ENCODE assay signal across 28 cellular contexts in the genomic region with DNA sequence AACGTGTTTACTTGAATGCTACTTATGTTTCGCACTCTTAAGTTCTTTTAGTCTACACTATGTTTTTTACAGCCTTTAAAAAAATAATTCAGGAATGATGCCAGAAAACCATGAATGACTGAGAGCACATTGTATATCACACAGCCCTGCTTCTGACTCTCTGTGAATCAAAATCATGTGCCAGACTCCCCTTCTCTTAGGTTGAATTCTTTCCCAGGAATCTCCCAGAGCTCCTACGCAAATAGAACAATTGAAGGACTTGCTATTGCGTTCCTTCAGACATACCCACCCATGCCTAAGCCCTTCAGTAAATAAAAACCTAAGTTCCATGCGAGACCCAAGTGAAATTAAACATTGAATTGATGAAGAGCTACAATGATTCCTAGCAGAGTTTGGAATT.
"Had no signal": no experiment of that assay in that cellular context is flagged by ENCODE, and none has a peak within 500 bp of the region (broad histone marks: within the 10 kb centered on the region; RNA-seq: fewer than 3 reads in every experiment).

No MANE protein-coding gene starts in this region.

- H3K36me3 ChIP-seq: ascending aorta, brain microvascular endothelial cell, esophagus muscularis mucosa, gastroesophageal sphincter, suprapubic skin, tibial artery had no signal

- ATAC-seq: gastroesophageal sphincter, right cardiac atrium, T-helper 17 cell had no signal

- H3K27ac Mint-ChIP-seq: activated CD4-positive, alpha-beta memory T cell treated with anti-CD3 and anti-CD28 coated beads for 36 hours; activated CD4-positive, alpha-beta T cell treated with anti-CD3 and anti-CD28 coated beads, Interleukin-2, amount 10 ng/mL, durations not matched to agents 24 days and 14 days; activated naive CD4-positive, alpha-beta T cell treated with anti-CD3 and anti-CD28 coated beads for 36 hours; activated naive CD8-positive, alpha-beta T cell treated with anti-CD3 and anti-CD28 coated beads, Interleukin-2, amount 10 ng/mL, durations not matched to agents 7 days and 5 days; activated T-helper 1 cell treated with anti-CD3 and anti-CD28 coated beads, Interleukin-12 subunit alpha, Interleukin-12 subunit beta, Interleukin-2, Interleukin-4 antibody, amounts not matched to agents 30 ng/mL and 10 ng/mL and 1 ng/mL, durations not matched to agents 14 hours and 24 hours and 36 hours; mesothelial cell of epicardium; naive B cell; T-helper 17 cell had no signal

- H3K27me3 ChIP-seq: ascending aorta, brain microvascular endothelial cell, esophagus muscularis mucosa, gastroesophageal sphincter, hepatocyte, suprapubic skin, tibial artery had no signal

- H3K4me3 ChIP-seq: ascending aorta, esophagus muscularis mucosa, gastroesophageal sphincter, hepatocyte, suprapubic skin, tibial artery had no signal

- H3K27ac ChIP-seq: ascending aorta, brain microvascular endothelial cell, esophagus muscularis mucosa, gastroesophageal sphincter, hepatocyte, suprapubic skin, tibial artery had no signal

- H3K27me3 Mint-ChIP-seq: activated CD4-positive, alpha-beta T cell treated with anti-CD3 and anti-CD28 coated beads, Interleukin-2, amount 10 ng/mL, durations not matched to agents 24 days and 14 days; activated naive CD8-positive, alpha-beta T cell treated with anti-CD3 and anti-CD28 coated beads, Interleukin-2, amount 10 ng/mL, durations not matched to agents 7 days and 5 days; naive B cell had no signal

- H3K4me3 Mint-ChIP-seq: activated CD4-positive, alpha-beta memory T cell treated with anti-CD3 and anti-CD28 coated beads for 36 hours; activated CD4-positive, alpha-beta T cell treated with anti-CD3 and anti-CD28 coated beads, Interleukin-2, amount 10 ng/mL, durations not matched to agents 24 days and 14 days; activated naive CD4-positive, alpha-beta T cell treated with anti-CD3 and anti-CD28 coated beads for 36 hours; activated naive CD8-positive, alpha-beta T cell treated with anti-CD3 and anti-CD28 coated beads, Interleukin-2, amount 10 ng/mL, durations not matched to agents 7 days and 5 days; activated T-helper 1 cell treated with anti-CD3 and anti-CD28 coated beads, Interleukin-12 subunit alpha, Interleukin-12 subunit beta, Interleukin-2, Interleukin-4 antibody, amounts not matched to agents 30 ng/mL and 10 ng/mL and 1 ng/mL, durations not matched to agents 14 hours and 24 hours and 36 hours; mesothelial cell of epicardium; naive B cell; T-helper 17 cell had no signal

- DNase-seq: activated CD4-positive, alpha-beta memory T cell treated with anti-CD3 and anti-CD28 coated beads for 36 hours; activated CD4-positive, alpha-beta T cell treated with anti-CD3 and anti-CD28 coated beads, Interleukin-2, amount 10 ng/mL, durations not matched to agents 24 days and 14 days; activated CD4-positive, CD25-positive, alpha-beta regulatory T cell treated with anti-CD3 and anti-CD28 coated beads, Interleukin-2, amount 50 U/mL, for 72 hours; activated CD8-positive, alpha-beta memory T cell treated with anti-CD3 and anti-CD28 coated beads, Interleukin-2, amount 50 U/mL, for 4 hours; activated effector memory CD4-positive, alpha-beta T cell treated with anti-CD3 and anti-CD28 coated beads, Interleukin-2, amount 50 U/mL, for 16 hours; activated naive CD4-positive, alpha-beta T cell treated with anti-CD3 and anti-CD28 coated beads for 36 hours; activated naive CD8-positive, alpha-beta T cell treated with anti-CD3 and anti-CD28 coated beads, Interleukin-2, amount 10 ng/mL, durations not matched to agents 7 days and 5 days; activated T-cell treated with anti-CD3 and anti-CD28 coated beads, Interleukin-2, amount 50 U/mL, for 1 hour; brain microvascular endothelial cell; central memory CD4-positive, alpha-beta T cell; islet precursor cell; mammary epithelial cell; naive B cell; occipital lobe; posterior cingulate gyrus; right cardiac atrium; stimulated activated CD4-positive, alpha-beta T cell treated with anti-CD3 and anti-CD28 coated beads, Interleukin-15, amount 100 ng/mL, for 24 hours; stimulated activated CD4-positive, alpha-beta T cell treated with anti-CD3 and anti-CD28 coated beads, Interleukin-2, amount 100 ng/mL, for 24 hours; stimulated activated naive CD4-positive, alpha-beta T cell; T-helper 17 cell; tibial artery had no signal

- H3K4me1 Mint-ChIP-seq: activated CD4-positive, alpha-beta T cell treated with anti-CD3 and anti-CD28 coated beads, Interleukin-2, amount 10 ng/mL, durations not matched to agents 24 days and 14 days; activated naive CD8-positive, alpha-beta T cell treated with anti-CD3 and anti-CD28 coated beads, Interleukin-2, amount 10 ng/mL, durations not matched to agents 7 days and 5 days; mesothelial cell of epicardium; T-helper 17 cell had no signal

- H3K9me3 Mint-ChIP-seq: activated CD4-positive, alpha-beta memory T cell treated with anti-CD3 and anti-CD28 coated beads for 36 hours; activated CD4-positive, alpha-beta T cell treated with anti-CD3 and anti-CD28 coated beads, Interleukin-2, amount 10 ng/mL, durations not matched to agents 24 days and 14 days; activated naive CD4-positive, alpha-beta T cell treated with anti-CD3 and anti-CD28 coated beads for 36 hours; activated naive CD8-positive, alpha-beta T cell treated with anti-CD3 and anti-CD28 coated beads, Interleukin-2, amount 10 ng/mL, durations not matched to agents 7 days and 5 days; activated T-helper 1 cell treated with anti-CD3 and anti-CD28 coated beads, Interleukin-12 subunit alpha, Interleukin-12 subunit beta, Interleukin-2, Interleukin-4 antibody, amounts not matched to agents 30 ng/mL and 10 ng/mL and 1 ng/mL, durations not matched to agents 14 hours and 24 hours and 36 hours had no signal

- H3K36me3 Mint-ChIP-seq: activated CD4-positive, alpha-beta memory T cell treated with anti-CD3 and anti-CD28 coated beads for 36 hours; activated naive CD8-positive, alpha-beta T cell treated with anti-CD3 and anti-CD28 coated beads, Interleukin-2, amount 10 ng/mL, durations not matched to agents 7 days and 5 days had no signal

- H3K9me3 ChIP-seq: esophagus muscularis mucosa, gastroesophageal sphincter, suprapubic skin had no signal

- H3K4me1 ChIP-seq: ascending aorta, esophagus muscularis mucosa, gastroesophageal sphincter, suprapubic skin, tibial artery had no signal
